ENCODE assay signal across 14 cellular contexts in genomic region chr6:86859513-86859912, GRCh38.
"Had no signal": no experiment of that assay in that cellular context is flagged by ENCODE, and none has a peak within 500 bp of the region (broad histone marks: within the 10 kb centered on the region; RNA-seq: fewer than 3 reads in every experiment).

No MANE protein-coding gene starts in this region.

- H3K36me3 ChIP-seq: breast epithelium, WERI-Rb-1 had no signal

- DNase-seq: activated CD4-positive, alpha-beta T cell treated with anti-CD3 and anti-CD28 coated beads for 4 hours; activated CD8-positive, alpha-beta memory T cell treated with anti-CD3 and anti-CD28 coated beads, Interleukin-2, amount 50 U/mL, for 4 hours; activated CD8-positive, alpha-beta T cell treated with anti-CD3 and anti-CD28 coated beads for 36 hours; activated naive CD4-positive, alpha-beta T cell; glutamatergic neuron; left colon; naive thymus-derived CD4-positive, alpha-beta T cell; nucleus accumbens; psoas muscle; stimulated activated CD4-positive, alpha-beta T cell treated with anti-CD3 and anti-CD28 coated beads, Interleukin-2, amount 100 ng/mL, for 48 hours; T-helper 9 cell; testis; WERI-Rb-1 had no signal

- H3K27me3 ChIP-seq: breast epithelium, testis had no signal

- H3K9me3 ChIP-seq: breast epithelium, psoas muscle, testis had no signal

- H3K4me1 ChIP-seq: breast epithelium, psoas muscle, testis had no signal

- H3K4me3 ChIP-seq: breast epithelium, psoas muscle, testis had no signal

- H3K27ac ChIP-seq: breast epithelium, psoas muscle, testis, WERI-Rb-1 had no signal
